ENCODE assay signal across 28 cellular contexts in genomic region chr3:143333367-143333766, GRCh38.
"Had no signal": no experiment of that assay in that cellular context is flagged by ENCODE, and none has a peak within 500 bp of the region (broad histone marks: within the 10 kb centered on the region; RNA-seq: fewer than 3 reads in every experiment).

No MANE protein-coding gene starts in this region.

- H3K4me3 Mint-ChIP-seq: mesothelial cell of epicardium; naive thymus-derived CD4-positive, alpha-beta T cell; natural killer cell treated with Interleukin-12 subunit alpha and Interleukin-12 subunit beta and Interleukin-15 and Interleukin-18, amount 100 ng/mL, for 72 hours; stimulated activated naive B cell treated with anti-CD40 and anti-IgM and Interleukin-4, amounts not matched to agents 10 μg/mL and 1 μg/mL and 100 μg/mL, for 72 hours had no signal

- H3K9me3 ChIP-seq: left ventricle myocardium inferior, mucosa of descending colon, pancreas, prostate gland, testis, thyroid gland, transverse colon, upper lobe of left lung, vagina had no signal

- H3K27me3 Mint-ChIP-seq: natural killer cell treated with Interleukin-12 subunit alpha and Interleukin-12 subunit beta and Interleukin-15 and Interleukin-18, amount 100 ng/mL, for 72 hours had no signal

- ATAC-seq: mucosa of descending colon; naive thymus-derived CD4-positive, alpha-beta T cell; natural killer cell treated with Interleukin-12 subunit alpha and Interleukin-12 subunit beta and Interleukin-15 and Interleukin-18, amount 100 ng/mL, for 72 hours; pancreas; right cardiac atrium; sciatic nerve; stimulated activated naive B cell treated with anti-CD40 and anti-IgM and Interleukin-4, amounts not matched to agents 10 μg/mL and 1 μg/mL and 100 μg/mL, for 72 hours; stimulated activated naive CD8-positive, alpha-beta T cell treated with anti-CD3 and anti-CD28 coated beads, Interleukin-15, Interleukin-2, amounts not matched to agents 100 U/mL and 50 U/mL, for 24 hours had no signal

- H3K4me1 ChIP-seq: pancreas, prostate gland, testis, thyroid gland, transverse colon, upper lobe of left lung had no signal

- H3K27ac Mint-ChIP-seq: mesothelial cell of epicardium; naive thymus-derived CD4-positive, alpha-beta T cell; natural killer cell treated with Interleukin-12 subunit alpha and Interleukin-12 subunit beta and Interleukin-15 and Interleukin-18, amount 100 ng/mL, for 72 hours; stimulated activated naive B cell treated with anti-CD40 and anti-IgM and Interleukin-4, amounts not matched to agents 10 μg/mL and 1 μg/mL and 100 μg/mL, for 72 hours had no signal

- H3K36me3 Mint-ChIP-seq: mesothelial cell of epicardium had no signal

- H3K27me3 ChIP-seq: pancreas, stomach, testis, thyroid gland, transverse colon, upper lobe of left lung, vagina had no signal

- H3K9me3 Mint-ChIP-seq: naive thymus-derived CD4-positive, alpha-beta T cell; natural killer cell treated with Interleukin-12 subunit alpha and Interleukin-12 subunit beta and Interleukin-15 and Interleukin-18, amount 100 ng/mL, for 72 hours had no signal

- DNase-seq: islet precursor cell; left ventricle myocardium inferior; mesendoderm; mucosa of descending colon; naive thymus-derived CD4-positive, alpha-beta T cell; nucleus accumbens; pancreas; posterior cingulate gyrus; retina; right cardiac atrium; stimulated activated CD4-positive, alpha-beta T cell treated with anti-CD3 and anti-CD28 coated beads, Interleukin-12 subunit alpha, Interleukin-12 subunit beta, amount 100 ng/mL, for 4 hours; stimulated activated CD4-positive, alpha-beta T cell treated with anti-CD3 and anti-CD28 coated beads, Interleukin-15, amount 100 ng/mL, for 24 hours; stimulated activated CD4-positive, alpha-beta T cell treated with anti-CD3 and anti-CD28 coated beads, Interleukin-2, amount 100 ng/mL, for 24 hours; stimulated activated CD4-positive, alpha-beta T cell treated with anti-CD3 and anti-CD28 coated beads, Interleukin-4, amount 100 ng/mL, for 1 hour; stimulated activated naive B cell treated with anti-CD40 and anti-IgM and Interleukin-4, amounts not matched to agents 10 μg/mL and 1 μg/mL and 100 μg/mL, for 72 hours; stimulated activated naive CD8-positive, alpha-beta T cell treated with anti-CD3 and anti-CD28 coated beads, Interleukin-15, Interleukin-2, amounts not matched to agents 100 U/mL and 50 U/mL, for 24 hours; stomach; testis; thyroid gland; transverse colon; upper lobe of left lung had no signal

- FAIRE-seq: pancreas had no signal

- H3K36me3 ChIP-seq: left ventricle myocardium inferior, pancreas, prostate gland, stomach, thyroid gland, transverse colon, upper lobe of left lung, vagina had no signal

- H3K4me3 ChIP-seq: left ventricle myocardium inferior, lung, mucosa of descending colon, pancreas, prostate gland, skin epidermis, stomach, testis, thyroid gland, transverse colon, upper lobe of left lung, vagina had no signal

- H3K27ac ChIP-seq: left ventricle myocardium inferior, pancreas, prostate gland, skin epidermis, stomach, testis, thyroid gland, transverse colon, upper lobe of left lung, vagina had no signal
